Comparison of ENCODE assay signal across 1 cellular context in the genomic region with DNA sequence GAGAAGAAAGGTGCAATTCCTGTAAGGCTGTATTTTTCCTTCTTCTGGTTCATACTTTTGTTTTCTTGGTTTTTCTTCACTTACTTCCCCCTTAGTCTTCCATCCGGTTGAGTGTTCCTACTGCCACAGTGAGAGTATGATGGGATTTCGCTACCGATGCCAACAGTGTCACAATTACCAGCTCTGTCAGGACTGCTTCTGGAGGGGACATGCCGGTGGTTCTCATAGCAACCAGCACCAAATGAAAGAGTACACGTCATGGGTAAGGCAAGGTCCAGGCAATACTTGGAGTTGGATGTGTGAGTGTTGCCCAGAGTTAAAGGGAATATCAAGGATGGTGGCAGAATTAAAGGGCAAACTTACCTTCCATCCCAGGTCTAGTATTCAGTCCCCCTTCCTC.
TF ChIP-seq lines count a peak whose summit lies in the region.

No MANE protein-coding gene starts in this region.

TF ChIP-seq in WTC11, 78 proteins besides CTCF, POLR2A, EP300 and RAD21 (continued from another document):
- TF ChIP-seq, protein P1, sequence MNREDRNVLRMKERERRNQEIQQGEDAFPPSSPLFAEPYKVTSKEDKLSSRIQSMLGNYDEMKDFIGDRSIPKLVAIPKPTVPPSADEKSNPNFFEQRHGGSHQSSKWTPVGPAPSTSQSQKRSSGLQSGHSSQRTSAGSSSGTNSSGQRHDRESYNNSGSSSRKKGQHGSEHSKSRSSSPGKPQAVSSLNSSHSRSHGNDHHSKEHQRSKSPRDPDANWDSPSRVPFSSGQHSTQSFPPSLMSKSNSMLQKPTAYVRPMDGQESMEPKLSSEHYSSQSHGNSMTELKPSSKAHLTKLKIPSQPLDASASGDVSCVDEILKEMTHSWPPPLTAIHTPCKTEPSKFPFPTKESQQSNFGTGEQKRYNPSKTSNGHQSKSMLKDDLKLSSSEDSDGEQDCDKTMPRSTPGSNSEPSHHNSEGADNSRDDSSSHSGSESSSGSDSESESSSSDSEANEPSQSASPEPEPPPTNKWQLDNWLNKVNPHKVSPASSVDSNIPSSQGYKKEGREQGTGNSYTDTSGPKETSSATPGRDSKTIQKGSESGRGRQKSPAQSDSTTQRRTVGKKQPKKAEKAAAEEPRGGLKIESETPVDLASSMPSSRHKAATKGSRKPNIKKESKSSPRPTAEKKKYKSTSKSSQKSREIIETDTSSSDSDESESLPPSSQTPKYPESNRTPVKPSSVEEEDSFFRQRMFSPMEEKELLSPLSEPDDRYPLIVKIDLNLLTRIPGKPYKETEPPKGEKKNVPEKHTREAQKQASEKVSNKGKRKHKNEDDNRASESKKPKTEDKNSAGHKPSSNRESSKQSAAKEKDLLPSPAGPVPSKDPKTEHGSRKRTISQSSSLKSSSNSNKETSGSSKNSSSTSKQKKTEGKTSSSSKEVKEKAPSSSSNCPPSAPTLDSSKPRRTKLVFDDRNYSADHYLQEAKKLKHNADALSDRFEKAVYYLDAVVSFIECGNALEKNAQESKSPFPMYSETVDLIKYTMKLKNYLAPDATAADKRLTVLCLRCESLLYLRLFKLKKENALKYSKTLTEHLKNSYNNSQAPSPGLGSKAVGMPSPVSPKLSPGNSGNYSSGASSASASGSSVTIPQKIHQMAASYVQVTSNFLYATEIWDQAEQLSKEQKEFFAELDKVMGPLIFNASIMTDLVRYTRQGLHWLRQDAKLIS (CRISPR knock-in tag; IDR thresholded peaks at IDR 0.05; ENCODE audit: borderline replicate concordance): no peak
- TF ChIP-seq NR3C1 (CRISPR knock-in tag; conservative IDR thresholded peaks at IDR 0.05; ENCODE audit: low read depth) (no peak), RORB (CRISPR knock-in tag; IDR thresholded peaks at IDR 0.05) (no peak)
